Comparison of ENCODE assay signal across 31 cellular contexts in the genomic region with DNA sequence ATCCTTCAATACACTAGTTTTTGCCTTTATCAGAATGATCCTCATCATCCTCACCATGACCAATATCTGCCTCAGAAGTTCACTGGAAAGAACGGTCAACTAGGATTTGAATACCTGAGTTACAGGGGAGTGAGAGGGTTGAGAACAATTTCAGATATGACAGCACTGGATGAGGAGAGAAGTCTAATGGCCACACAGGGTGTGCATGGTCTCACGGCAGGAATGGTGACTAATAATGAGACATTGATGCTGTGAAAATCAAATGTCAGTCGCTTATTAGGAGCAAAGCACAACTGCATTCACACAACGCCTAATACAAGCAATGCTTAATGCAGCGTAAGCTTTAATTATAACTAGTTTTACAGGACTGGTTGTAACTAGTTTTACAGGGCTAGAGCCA. TPM values are rescaled to one million over a fixed set of nuclear protein-coding genes. Genes with fewer than 3 reads are reported as not detected.
"Had no signal": no experiment of that assay in that cellular context is flagged by ENCODE, and none has a peak within 500 bp of the region (broad histone marks: within the 10 kb centered on the region; RNA-seq: fewer than 3 reads in every experiment).

No MANE protein-coding gene starts in this region.

- H3K4me3 Mint-ChIP-seq: activated B cell treated with CpG ODN at 0.5 μM for 24 hours; activated CD4-positive, alpha-beta memory T cell treated with anti-CD3 and anti-CD28 coated beads, Interleukin-2, amount 10 ng/mL, durations not matched to agents 7 days and 5 days; activated CD4-positive, alpha-beta T cell treated with anti-CD3 and anti-CD28 coated beads, Interleukin-2, amount 10 ng/mL, durations not matched to agents 7 days and 5 days; activated naive CD4-positive, alpha-beta T cell treated with anti-CD3 and anti-CD28 coated beads, Interleukin-2, amount 10 ng/mL, durations not matched to agents 7 days and 5 days; activated naive CD8-positive, alpha-beta T cell treated with anti-CD3 and anti-CD28 coated beads, Interleukin-2, amount 10 ng/mL, durations not matched to agents 7 days and 5 days; activated T-helper 1 cell treated with anti-CD3 and anti-CD28 coated beads, Interleukin-12 subunit alpha, Interleukin-12 subunit beta, Interleukin-2, Interleukin-4 antibody, amounts not matched to agents 30 ng/mL and 10 ng/mL and 1 ng/mL, durations not matched to agents 14 hours and 24 hours and 36 hours; brain had no signal

- H3K27me3 ChIP-seq: ascending aorta, breast epithelium, cardiac muscle cell, colonic mucosa, gastrocnemius medialis had no signal

- DNase-seq: activated B cell treated with CpG ODN at 0.5 μM for 24 hours; activated CD4-positive, alpha-beta memory T cell treated with anti-CD3 and anti-CD28 coated beads, Interleukin-2, amount 10 ng/mL, durations not matched to agents 7 days and 5 days; activated CD4-positive, alpha-beta T cell treated with anti-CD3 and anti-CD28 coated beads for 1 hour; activated CD4-positive, alpha-beta T cell treated with anti-CD3 and anti-CD28 coated beads for 4 hours; activated CD4-positive, alpha-beta T cell treated with anti-CD3 and anti-CD28 coated beads, Interleukin-2, amount 10 ng/mL, durations not matched to agents 7 days and 5 days; activated CD4-positive, alpha-beta T cell treated with anti-CD3 and anti-CD28 coated beads, Interleukin-2, amount 50 U/mL, for 4 hours; activated gamma-delta T cell; activated naive CD4-positive, alpha-beta T cell; activated naive CD4-positive, alpha-beta T cell treated with anti-CD3 and anti-CD28 coated beads, Interleukin-2, amount 10 ng/mL, durations not matched to agents 7 days and 5 days; activated naive CD8-positive, alpha-beta T cell treated with anti-CD3 and anti-CD28 coated beads, Interleukin-2, amount 10 ng/mL, durations not matched to agents 7 days and 5 days; activated T-cell treated with anti-CD3 and anti-CD28 coated beads, Interleukin-2, amount 50 U/mL, for 1 hour; activated T-cell treated with anti-CD3 and anti-CD28 coated beads, Interleukin-2, amount 50 U/mL, for 48 hours; central memory CD4-positive, alpha-beta T cell; cerebellar nuclear complex; colonic mucosa; effector CD8-positive, alpha-beta T cell; foreskin fibroblast; gastrocnemius medialis; glutamatergic neuron; heart left ventricle; WERI-Rb-1 had no signal

- H3K4me3 ChIP-seq: ascending aorta, breast epithelium, cardiac muscle cell, colonic mucosa, gastrocnemius medialis, heart left ventricle had no signal

- H3K36me3 Mint-ChIP-seq: activated naive CD4-positive, alpha-beta T cell treated with anti-CD3 and anti-CD28 coated beads, Interleukin-2, amount 10 ng/mL, durations not matched to agents 7 days and 5 days; activated naive CD8-positive, alpha-beta T cell treated with anti-CD3 and anti-CD28 coated beads, Interleukin-2, amount 10 ng/mL, durations not matched to agents 7 days and 5 days; brain had no signal

- H3K4me1 Mint-ChIP-seq: activated naive CD4-positive, alpha-beta T cell treated with anti-CD3 and anti-CD28 coated beads, Interleukin-2, amount 10 ng/mL, durations not matched to agents 7 days and 5 days; activated naive CD8-positive, alpha-beta T cell treated with anti-CD3 and anti-CD28 coated beads, Interleukin-2, amount 10 ng/mL, durations not matched to agents 7 days and 5 days; brain had no signal

- ATAC-seq: activated naive CD4-positive, alpha-beta T cell treated with anti-CD3 and anti-CD28 coated beads, Interleukin-2, amount 50 U/mL, for 72 hours; gastrocnemius medialis; heart left ventricle had no signal

- H3K27ac Mint-ChIP-seq: activated B cell treated with CpG ODN at 0.5 μM for 24 hours; activated CD4-positive, alpha-beta memory T cell treated with anti-CD3 and anti-CD28 coated beads, Interleukin-2, amount 10 ng/mL, durations not matched to agents 7 days and 5 days; activated CD4-positive, alpha-beta T cell treated with anti-CD3 and anti-CD28 coated beads, Interleukin-2, amount 10 ng/mL, durations not matched to agents 7 days and 5 days; activated naive CD4-positive, alpha-beta T cell treated with anti-CD3 and anti-CD28 coated beads, Interleukin-2, amount 10 ng/mL, durations not matched to agents 7 days and 5 days; activated naive CD4-positive, alpha-beta T cell treated with anti-CD3 and anti-CD28 coated beads, Interleukin-2, amount 50 U/mL, for 72 hours; activated naive CD8-positive, alpha-beta T cell treated with anti-CD3 and anti-CD28 coated beads, Interleukin-2, amount 10 ng/mL, durations not matched to agents 7 days and 5 days; activated T-helper 1 cell treated with anti-CD3 and anti-CD28 coated beads, Interleukin-12 subunit alpha, Interleukin-12 subunit beta, Interleukin-2, Interleukin-4 antibody, amounts not matched to agents 30 ng/mL and 10 ng/mL and 1 ng/mL, durations not matched to agents 14 hours and 24 hours and 36 hours; brain had no signal

- H3K4me1 ChIP-seq: ascending aorta, breast epithelium, colonic mucosa, gastrocnemius medialis, heart left ventricle had no signal

- H3K36me3 ChIP-seq: ascending aorta, breast epithelium, cardiac muscle cell, colonic mucosa, gastrocnemius medialis, heart left ventricle, WERI-Rb-1 had no signal

- H3K27ac ChIP-seq: ascending aorta, breast epithelium, cardiac muscle cell, colonic mucosa, epithelial cell of prostate, gastrocnemius medialis, heart left ventricle, WERI-Rb-1 had no signal

- H3K9me3 ChIP-seq: colonic mucosa had no signal

- H3K27me3 Mint-ChIP-seq: activated B cell treated with CpG ODN at 0.5 μM for 24 hours had no signal

RNA-seq across cellular contexts. Expression of gene PRIMA1, which starts 23.3 kb away (rescaled TPM):
- total RNA-seq: activated B cell treated with CpG ODN at 0.5 μM for 24 hours; activated CD4-positive, alpha-beta memory T cell treated with anti-CD3 and anti-CD28 coated beads, Interleukin-2, amount 10 ng/mL, durations not matched to agents 7 days and 5 days; activated CD4-positive, alpha-beta T cell treated with anti-CD3 and anti-CD28 coated beads, Interleukin-2, amount 10 ng/mL, durations not matched to agents 7 days and 5 days; activated naive CD4-positive, alpha-beta T cell treated with anti-CD3 and anti-CD28 coated beads, Interleukin-2, amount 50 U/mL, for 72 hours; activated naive CD8-positive, alpha-beta T cell treated with anti-CD3 and anti-CD28 coated beads, Interleukin-2, amount 10 ng/mL, durations not matched to agents 7 days and 5 days; activated T-helper 1 cell treated with anti-CD3 and anti-CD28 coated beads, Interleukin-12 subunit alpha, Interleukin-12 subunit beta, Interleukin-2, Interleukin-4 antibody, amounts not matched to agents 30 ng/mL and 10 ng/mL and 1 ng/mL, durations not matched to agents 14 hours and 24 hours and 36 hours; dermis microvascular lymphatic vessel endothelial cell; endothelial cell of umbilical vein; T-helper 1 cell treated with Interleukin-12 subunit alpha and Interleukin-12 subunit beta and Interleukin-4 antibody, amounts not matched to agents 30 ng/mL and 1 ng/mL, for 36 hours had no signal
- polyA plus RNA-seq: endothelial cell of umbilical vein had no signal
